In the genomic region with DNA sequence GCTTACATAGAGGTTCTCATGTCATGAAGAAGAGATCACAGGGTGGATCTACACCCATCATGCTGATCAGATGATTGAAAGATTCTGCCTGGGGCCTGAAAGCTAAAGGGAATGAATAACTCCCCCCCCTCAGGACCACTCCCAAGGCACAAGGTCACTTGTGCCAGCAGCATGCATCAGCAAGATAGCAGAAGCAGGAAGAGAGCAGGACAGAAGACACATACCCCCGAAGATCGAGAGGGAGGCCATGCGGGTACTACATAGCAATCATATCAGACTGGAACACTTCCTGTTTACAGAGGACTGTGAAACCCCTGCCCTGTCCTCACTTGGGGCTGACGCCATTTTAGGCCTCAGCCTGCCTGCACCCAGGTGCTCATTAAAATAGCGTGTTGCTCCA, we compare ENCODE assay signal across 31 cellular contexts.
"Had no signal": no experiment of that assay in that cellular context is flagged by ENCODE, and none has a peak within 500 bp of the region (broad histone marks: within the 10 kb centered on the region; RNA-seq: fewer than 3 reads in every experiment).

No MANE protein-coding gene starts in this region.

- FAIRE-seq: endometrium, endothelial cell of umbilical vein, TTC549 had no signal

- H3K36me3 ChIP-seq: cardiac muscle cell, colonic mucosa, esophagus squamous epithelium, gastroesophageal sphincter, heart right ventricle had no signal

- H3K36me3 Mint-ChIP-seq: activated naive CD8-positive, alpha-beta T cell had no signal

- H3K4me3 ChIP-seq: body of pancreas, cardiac muscle cell, colonic mucosa, esophagus squamous epithelium, gastroesophageal sphincter, heart right ventricle, hepatocyte had no signal

- H3K9me3 ChIP-seq: body of pancreas, colonic mucosa, esophagus squamous epithelium, gastroesophageal sphincter had no signal

- H3K4me3 Mint-ChIP-seq: activated CD8-positive, alpha-beta T cell treated with anti-CD3 and anti-CD28 coated beads for 36 hours; activated naive CD8-positive, alpha-beta T cell; activated T-cell treated with anti-CD3 and anti-CD28 coated beads, Interleukin-2, amount 50 U/mL, for 4 hours; activated T-helper 17 cell treated with anti-CD3 and anti-CD28 coated beads, Interleukin-2, amount 50 U/mL, for 72 hours; WTC11 had no signal

- H3K4me2 ChIP-seq: hepatocyte had no signal

- H3K4me1 Mint-ChIP-seq: activated T-helper 17 cell treated with anti-CD3 and anti-CD28 coated beads, Interleukin-2, amount 50 U/mL, for 72 hours; WTC11 had no signal

- DNase-seq: activated CD4-positive, alpha-beta T cell treated with anti-CD3 and anti-CD28 coated beads for 48 hours; activated CD4-positive, alpha-beta T cell treated with anti-CD3 and anti-CD28 coated beads, Interleukin-2, amount 50 U/mL, for 1 hour; activated CD4-positive, alpha-beta T cell treated with anti-CD3 and anti-CD28 coated beads, Interleukin-2, amount 50 U/mL, for 48 hours; activated CD8-positive, alpha-beta memory T cell treated with anti-CD3 and anti-CD28 coated beads for 24 hours; activated CD8-positive, alpha-beta T cell treated with anti-CD3 and anti-CD28 coated beads for 36 hours; activated effector memory CD4-positive, alpha-beta T cell treated with Interleukin-2 at 50 U/mL for 16 hours; activated gamma-delta T cell treated with Interleukin-2 at 50 U/mL for 16 hours; activated naive CD4-positive, alpha-beta T cell treated with anti-CD3 and anti-CD28 coated beads, Interleukin-2, amount 50 U/mL, for 16 hours; activated naive CD4-positive, alpha-beta T cell treated with Interleukin-2 at 50 U/mL for 16 hours; activated T-cell treated with anti-CD3 and anti-CD28 coated beads, Interleukin-2, amount 50 U/mL, for 4 hours; amniotic stem cell; body of pancreas; central memory CD4-positive, alpha-beta T cell; cerebellar nuclear complex; colonic mucosa; effector CD8-positive, alpha-beta T cell; esophagus squamous epithelium; foreskin melanocyte; heart right ventricle; T-helper 2 cell had no signal

- H3K27ac Mint-ChIP-seq: activated CD8-positive, alpha-beta T cell treated with anti-CD3 and anti-CD28 coated beads for 36 hours; activated naive CD8-positive, alpha-beta T cell; activated T-helper 17 cell treated with anti-CD3 and anti-CD28 coated beads, Interleukin-2, amount 50 U/mL, for 72 hours; WTC11 had no signal

- H3K27ac ChIP-seq: body of pancreas, cardiac muscle cell, colonic mucosa, epithelial cell of prostate, esophagus squamous epithelium, gastroesophageal sphincter, heart right ventricle, hepatocyte, VCaP had no signal

- H2AFZ ChIP-seq: hepatocyte had no signal

- H3K27me3 ChIP-seq: body of pancreas, cardiac muscle cell, colonic mucosa, esophagus squamous epithelium, gastroesophageal sphincter, heart right ventricle, hepatocyte had no signal

- H3K79me2 ChIP-seq: hepatocyte had no signal

- H3K4me1 ChIP-seq: body of pancreas, colonic mucosa, esophagus squamous epithelium, gastroesophageal sphincter, heart right ventricle had no signal

- H3K27me3 Mint-ChIP-seq: activated naive CD8-positive, alpha-beta T cell; activated T-helper 17 cell treated with anti-CD3 and anti-CD28 coated beads, Interleukin-2, amount 50 U/mL, for 72 hours had no signal

- H3K9me3 Mint-ChIP-seq: activated T-helper 17 cell treated with anti-CD3 and anti-CD28 coated beads, Interleukin-2, amount 50 U/mL, for 72 hours had no signal
